ENCODE assay signal across 1 cellular context in genomic region chr1:62608905-62609304, GRCh38.
TF ChIP-seq lines count a peak whose summit lies in the region.

No MANE protein-coding gene starts in this region.

TF ChIP-seq in HepG2, 621 proteins besides CTCF, POLR2A, EP300 and RAD21 (continued from another document and continues in another):
- TF ChIP-seq, protein P1, sequence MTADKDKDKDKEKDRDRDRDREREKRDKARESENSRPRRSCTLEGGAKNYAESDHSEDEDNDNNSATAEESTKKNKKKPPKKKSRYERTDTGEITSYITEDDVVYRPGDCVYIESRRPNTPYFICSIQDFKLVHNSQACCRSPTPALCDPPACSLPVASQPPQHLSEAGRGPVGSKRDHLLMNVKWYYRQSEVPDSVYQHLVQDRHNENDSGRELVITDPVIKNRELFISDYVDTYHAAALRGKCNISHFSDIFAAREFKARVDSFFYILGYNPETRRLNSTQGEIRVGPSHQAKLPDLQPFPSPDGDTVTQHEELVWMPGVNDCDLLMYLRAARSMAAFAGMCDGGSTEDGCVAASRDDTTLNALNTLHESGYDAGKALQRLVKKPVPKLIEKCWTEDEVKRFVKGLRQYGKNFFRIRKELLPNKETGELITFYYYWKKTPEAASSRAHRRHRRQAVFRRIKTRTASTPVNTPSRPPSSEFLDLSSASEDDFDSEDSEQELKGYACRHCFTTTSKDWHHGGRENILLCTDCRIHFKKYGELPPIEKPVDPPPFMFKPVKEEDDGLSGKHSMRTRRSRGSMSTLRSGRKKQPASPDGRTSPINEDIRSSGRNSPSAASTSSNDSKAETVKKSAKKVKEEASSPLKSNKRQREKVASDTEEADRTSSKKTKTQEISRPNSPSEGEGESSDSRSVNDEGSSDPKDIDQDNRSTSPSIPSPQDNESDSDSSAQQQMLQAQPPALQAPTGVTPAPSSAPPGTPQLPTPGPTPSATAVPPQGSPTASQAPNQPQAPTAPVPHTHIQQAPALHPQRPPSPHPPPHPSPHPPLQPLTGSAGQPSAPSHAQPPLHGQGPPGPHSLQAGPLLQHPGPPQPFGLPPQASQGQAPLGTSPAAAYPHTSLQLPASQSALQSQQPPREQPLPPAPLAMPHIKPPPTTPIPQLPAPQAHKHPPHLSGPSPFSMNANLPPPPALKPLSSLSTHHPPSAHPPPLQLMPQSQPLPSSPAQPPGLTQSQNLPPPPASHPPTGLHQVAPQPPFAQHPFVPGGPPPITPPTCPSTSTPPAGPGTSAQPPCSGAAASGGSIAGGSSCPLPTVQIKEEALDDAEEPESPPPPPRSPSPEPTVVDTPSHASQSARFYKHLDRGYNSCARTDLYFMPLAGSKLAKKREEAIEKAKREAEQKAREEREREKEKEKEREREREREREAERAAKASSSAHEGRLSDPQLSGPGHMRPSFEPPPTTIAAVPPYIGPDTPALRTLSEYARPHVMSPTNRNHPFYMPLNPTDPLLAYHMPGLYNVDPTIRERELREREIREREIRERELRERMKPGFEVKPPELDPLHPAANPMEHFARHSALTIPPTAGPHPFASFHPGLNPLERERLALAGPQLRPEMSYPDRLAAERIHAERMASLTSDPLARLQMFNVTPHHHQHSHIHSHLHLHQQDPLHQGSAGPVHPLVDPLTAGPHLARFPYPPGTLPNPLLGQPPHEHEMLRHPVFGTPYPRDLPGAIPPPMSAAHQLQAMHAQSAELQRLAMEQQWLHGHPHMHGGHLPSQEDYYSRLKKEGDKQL (CRISPR knock-in tag; IDR thresholded peaks at IDR 0.05; ENCODE audit: low read depth) = no peak
- no peak for TF ChIP-seq ZFP36L1 (CRISPR knock-in tag; IDR thresholded peaks at IDR 0.05)
- TF ChIP-seq HNRNPL (IDR thresholded peaks at IDR 0.05; ENCODE audit: low read depth, low read length) = no peak
- TF ChIP-seq TBP (CRISPR knock-in tag; IDR thresholded peaks at IDR 0.05) = no peak
- TF ChIP-seq POLR2G (IDR thresholded peaks at IDR 0.05; ENCODE audit: low read depth, low read length) = no peak
- peak; percentile 69 for TF ChIP-seq ASH2L (IDR thresholded peaks at IDR 0.05; ENCODE audit: insufficient read length, low read depth, low read length)
- no peak for TF ChIP-seq ZNF446 (CRISPR knock-in tag; IDR thresholded peaks at IDR 0.05)
- TF ChIP-seq ZNF660 (CRISPR knock-in tag; IDR thresholded peaks at IDR 0.05; ENCODE audit: borderline replicate concordance, low read depth) = no peak
- TF ChIP-seq CBX5 (CRISPR knock-in tag; IDR thresholded peaks at IDR 0.05; ENCODE audit: borderline replicate concordance) = no peak
- TF ChIP-seq SOX5 (CRISPR knock-in tag; IDR thresholded peaks at IDR 0.05; ENCODE audit: borderline replicate concordance) = peak; percentile 42; the same call in 1 of the 2 replicates
- TF ChIP-seq NR2F1 (CRISPR knock-in tag; IDR thresholded peaks at IDR 0.05) = peak in 1 of 2 experiments; percentile 36; a peak in 1 of 4 replicates
- TF ChIP-seq POGZ (CRISPR knock-in tag; IDR thresholded peaks at IDR 0.05) = no peak
- TF ChIP-seq ZNF263 (CRISPR knock-in tag; IDR thresholded peaks at IDR 0.05) = no peak
- no peak for TF ChIP-seq HOXA7 (CRISPR knock-in tag; IDR thresholded peaks at IDR 0.05)
- TF ChIP-seq, protein P2, sequence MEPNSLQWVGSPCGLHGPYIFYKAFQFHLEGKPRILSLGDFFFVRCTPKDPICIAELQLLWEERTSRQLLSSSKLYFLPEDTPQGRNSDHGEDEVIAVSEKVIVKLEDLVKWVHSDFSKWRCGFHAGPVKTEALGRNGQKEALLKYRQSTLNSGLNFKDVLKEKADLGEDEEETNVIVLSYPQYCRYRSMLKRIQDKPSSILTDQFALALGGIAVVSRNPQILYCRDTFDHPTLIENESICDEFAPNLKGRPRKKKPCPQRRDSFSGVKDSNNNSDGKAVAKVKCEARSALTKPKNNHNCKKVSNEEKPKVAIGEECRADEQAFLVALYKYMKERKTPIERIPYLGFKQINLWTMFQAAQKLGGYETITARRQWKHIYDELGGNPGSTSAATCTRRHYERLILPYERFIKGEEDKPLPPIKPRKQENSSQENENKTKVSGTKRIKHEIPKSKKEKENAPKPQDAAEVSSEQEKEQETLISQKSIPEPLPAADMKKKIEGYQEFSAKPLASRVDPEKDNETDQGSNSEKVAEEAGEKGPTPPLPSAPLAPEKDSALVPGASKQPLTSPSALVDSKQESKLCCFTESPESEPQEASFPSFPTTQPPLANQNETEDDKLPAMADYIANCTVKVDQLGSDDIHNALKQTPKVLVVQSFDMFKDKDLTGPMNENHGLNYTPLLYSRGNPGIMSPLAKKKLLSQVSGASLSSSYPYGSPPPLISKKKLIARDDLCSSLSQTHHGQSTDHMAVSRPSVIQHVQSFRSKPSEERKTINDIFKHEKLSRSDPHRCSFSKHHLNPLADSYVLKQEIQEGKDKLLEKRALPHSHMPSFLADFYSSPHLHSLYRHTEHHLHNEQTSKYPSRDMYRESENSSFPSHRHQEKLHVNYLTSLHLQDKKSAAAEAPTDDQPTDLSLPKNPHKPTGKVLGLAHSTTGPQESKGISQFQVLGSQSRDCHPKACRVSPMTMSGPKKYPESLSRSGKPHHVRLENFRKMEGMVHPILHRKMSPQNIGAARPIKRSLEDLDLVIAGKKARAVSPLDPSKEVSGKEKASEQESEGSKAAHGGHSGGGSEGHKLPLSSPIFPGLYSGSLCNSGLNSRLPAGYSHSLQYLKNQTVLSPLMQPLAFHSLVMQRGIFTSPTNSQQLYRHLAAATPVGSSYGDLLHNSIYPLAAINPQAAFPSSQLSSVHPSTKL (CRISPR knock-in tag; IDR thresholded peaks at IDR 0.05) = peak; percentile 73
- TF ChIP-seq, protein P3, sequence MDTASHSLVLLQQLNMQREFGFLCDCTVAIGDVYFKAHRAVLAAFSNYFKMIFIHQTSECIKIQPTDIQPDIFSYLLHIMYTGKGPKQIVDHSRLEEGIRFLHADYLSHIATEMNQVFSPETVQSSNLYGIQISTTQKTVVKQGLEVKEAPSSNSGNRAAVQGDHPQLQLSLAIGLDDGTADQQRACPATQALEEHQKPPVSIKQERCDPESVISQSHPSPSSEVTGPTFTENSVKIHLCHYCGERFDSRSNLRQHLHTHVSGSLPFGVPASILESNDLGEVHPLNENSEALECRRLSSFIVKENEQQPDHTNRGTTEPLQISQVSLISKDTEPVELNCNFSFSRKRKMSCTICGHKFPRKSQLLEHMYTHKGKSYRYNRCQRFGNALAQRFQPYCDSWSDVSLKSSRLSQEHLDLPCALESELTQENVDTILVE (CRISPR knock-in tag; IDR thresholded peaks at IDR 0.05) = no peak
- TF ChIP-seq HES4 (CRISPR knock-in tag; IDR thresholded peaks at IDR 0.05; ENCODE audit: borderline replicate concordance) = no peak
- no peak for TF ChIP-seq ZNF44 (CRISPR knock-in tag; IDR thresholded peaks at IDR 0.05)
- 0 out of 2 replicates have a peak, but pooled peaks have one; percentile 14 for TF ChIP-seq SIX4 (CRISPR knock-in tag; IDR thresholded peaks at IDR 0.05)
- TF ChIP-seq SALL2 (CRISPR knock-in tag; IDR thresholded peaks at IDR 0.05) = no peak
- no peak for TF ChIP-seq DPF2 (CRISPR knock-in tag; IDR thresholded peaks at IDR 0.05; ENCODE audit: borderline replicate concordance, low read depth)
- 0 out of 2 replicates have a peak, but pooled peaks have one; percentile 17 for TF ChIP-seq ISL2 (CRISPR knock-in tag; IDR thresholded peaks at IDR 0.05)
- TF ChIP-seq NFAT5 (CRISPR knock-in tag; IDR thresholded peaks at IDR 0.05) = no peak
- no peak for TF ChIP-seq NKX3-1 (CRISPR knock-in tag; IDR thresholded peaks at IDR 0.05)
- TF ChIP-seq NFKB2 (CRISPR knock-in tag; IDR thresholded peaks at IDR 0.05; ENCODE audit: borderline replicate concordance) = no peak
- no peak for TF ChIP-seq ZNF292 (CRISPR knock-in tag; IDR thresholded peaks at IDR 0.05; ENCODE audit: borderline replicate concordance, low read depth)
- TF ChIP-seq, protein P4, sequence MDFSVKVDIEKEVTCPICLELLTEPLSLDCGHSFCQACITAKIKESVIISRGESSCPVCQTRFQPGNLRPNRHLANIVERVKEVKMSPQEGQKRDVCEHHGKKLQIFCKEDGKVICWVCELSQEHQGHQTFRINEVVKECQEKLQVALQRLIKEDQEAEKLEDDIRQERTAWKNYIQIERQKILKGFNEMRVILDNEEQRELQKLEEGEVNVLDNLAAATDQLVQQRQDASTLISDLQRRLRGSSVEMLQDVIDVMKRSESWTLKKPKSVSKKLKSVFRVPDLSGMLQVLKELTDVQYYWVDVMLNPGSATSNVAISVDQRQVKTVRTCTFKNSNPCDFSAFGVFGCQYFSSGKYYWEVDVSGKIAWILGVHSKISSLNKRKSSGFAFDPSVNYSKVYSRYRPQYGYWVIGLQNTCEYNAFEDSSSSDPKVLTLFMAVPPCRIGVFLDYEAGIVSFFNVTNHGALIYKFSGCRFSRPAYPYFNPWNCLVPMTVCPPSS (IDR thresholded peaks at IDR 0.05) = no peak
- TF ChIP-seq, protein P5, sequence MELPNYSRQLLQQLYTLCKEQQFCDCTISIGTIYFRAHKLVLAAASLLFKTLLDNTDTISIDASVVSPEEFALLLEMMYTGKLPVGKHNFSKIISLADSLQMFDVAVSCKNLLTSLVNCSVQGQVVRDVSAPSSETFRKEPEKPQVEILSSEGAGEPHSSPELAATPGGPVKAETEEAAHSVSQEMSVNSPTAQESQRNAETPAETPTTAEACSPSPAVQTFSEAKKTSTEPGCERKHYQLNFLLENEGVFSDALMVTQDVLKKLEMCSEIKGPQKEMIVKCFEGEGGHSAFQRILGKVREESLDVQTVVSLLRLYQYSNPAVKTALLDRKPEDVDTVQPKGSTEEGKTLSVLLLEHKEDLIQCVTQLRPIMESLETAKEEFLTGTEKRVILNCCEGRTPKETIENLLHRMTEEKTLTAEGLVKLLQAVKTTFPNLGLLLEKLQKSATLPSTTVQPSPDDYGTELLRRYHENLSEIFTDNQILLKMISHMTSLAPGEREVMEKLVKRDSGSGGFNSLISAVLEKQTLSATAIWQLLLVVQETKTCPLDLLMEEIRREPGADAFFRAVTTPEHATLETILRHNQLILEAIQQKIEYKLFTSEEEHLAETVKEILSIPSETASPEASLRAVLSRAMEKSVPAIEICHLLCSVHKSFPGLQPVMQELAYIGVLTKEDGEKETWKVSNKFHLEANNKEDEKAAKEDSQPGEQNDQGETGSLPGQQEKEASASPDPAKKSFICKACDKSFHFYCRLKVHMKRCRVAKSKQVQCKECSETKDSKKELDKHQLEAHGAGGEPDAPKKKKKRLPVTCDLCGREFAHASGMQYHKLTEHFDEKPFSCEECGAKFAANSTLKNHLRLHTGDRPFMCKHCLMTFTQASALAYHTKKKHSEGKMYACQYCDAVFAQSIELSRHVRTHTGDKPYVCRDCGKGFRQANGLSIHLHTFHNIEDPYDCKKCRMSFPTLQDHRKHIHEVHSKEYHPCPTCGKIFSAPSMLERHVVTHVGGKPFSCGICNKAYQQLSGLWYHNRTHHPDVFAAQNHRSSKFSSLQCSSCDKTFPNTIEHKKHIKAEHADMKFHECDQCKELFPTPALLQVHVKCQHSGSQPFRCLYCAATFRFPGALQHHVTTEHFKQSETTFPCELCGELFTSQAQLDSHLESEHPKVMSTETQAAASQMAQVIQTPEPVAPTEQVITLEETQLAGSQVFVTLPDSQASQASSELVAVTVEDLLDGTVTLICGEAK (IDR thresholded peaks at IDR 0.05) = no peak
- TF ChIP-seq, protein P5 (CRISPR knock-in tag; IDR thresholded peaks at IDR 0.05) = no peak
- TF ChIP-seq AHR (CRISPR knock-in tag; IDR thresholded peaks at IDR 0.05) = no peak
- no peak for TF ChIP-seq ZNF510 (CRISPR knock-in tag; IDR thresholded peaks at IDR 0.05; ENCODE audit: low read depth)
